Comparison of ENCODE assay signal across 28 cellular contexts in the genomic region with DNA sequence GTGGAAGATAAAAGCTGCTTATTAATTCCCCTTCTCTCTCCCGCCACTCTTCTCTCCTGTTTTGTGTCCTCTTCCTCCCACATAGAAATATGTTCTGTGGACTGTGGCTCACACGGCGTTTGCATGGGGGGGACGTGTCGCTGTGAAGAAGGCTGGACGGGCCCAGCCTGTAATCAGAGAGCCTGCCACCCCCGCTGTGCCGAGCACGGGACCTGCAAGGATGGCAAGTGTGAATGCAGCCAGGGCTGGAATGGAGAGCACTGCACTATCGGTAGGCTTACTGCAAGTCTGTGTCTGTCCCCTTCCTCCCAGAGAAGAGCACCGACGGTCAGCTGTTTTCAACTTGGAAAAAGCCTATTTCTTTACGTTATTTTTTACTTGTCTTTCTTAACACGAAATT.
"Had no signal": no experiment of that assay in that cellular context is flagged by ENCODE, and none has a peak within 500 bp of the region (broad histone marks: within the 10 kb centered on the region; RNA-seq: fewer than 3 reads in every experiment).

No MANE protein-coding gene starts in this region.

- H3K36me3 ChIP-seq: breast epithelium, MG63, SJSA1 had no signal

- H3K4me1 ChIP-seq: breast epithelium had no signal

- DNase-seq: activated CD4-positive, alpha-beta T cell treated with anti-CD3 and anti-CD28 coated beads for 48 hours; activated CD4-positive, alpha-beta T cell treated with anti-CD3 and anti-CD28 coated beads, Interleukin-2, amount 50 U/mL, for 4 hours; activated CD4-positive, CD25-positive, alpha-beta regulatory T cell treated with anti-CD3 and anti-CD28 coated beads, Interleukin-2, amount 50 U/mL, for 72 hours; activated CD8-positive, alpha-beta memory T cell treated with anti-CD3 and anti-CD28 coated beads, Interleukin-2, amount 50 U/mL, for 48 hours; activated CD8-positive, alpha-beta T cell treated with anti-CD3 and anti-CD28 coated beads, Interleukin-2, amount 10 ng/mL, durations not matched to agents 7 days and 5 days; activated effector memory CD4-positive, alpha-beta T cell treated with Interleukin-2 at 50 U/mL for 16 hours; activated naive CD4-positive, alpha-beta T cell; activated T-cell treated with anti-CD3 and anti-CD28 coated beads, Interleukin-2, amount 50 U/mL, for 1 hour; aorta; caudate nucleus; MG63; MV-4-11; NCI-H1092 treated with DMSO at 0.1 percent for 48 hours; NCI-H1436; NCI-H1694 treated with DMSO at 0.1 percent for 48 hours; NCI-H2029 treated with DMSO at 0.1 percent for 48 hours; NCI-H510A treated with DMSO at 0.1 percent for 48 hours; NCI-H69; NK-92 treated with Interleukin-12 subunit alpha and Interleukin-12 subunit beta, amount 100 ng/mL, for 24 hours; OCI-M1; SHP77 had no signal

- H3K4me3 Mint-ChIP-seq: activated CD8-positive, alpha-beta T cell treated with anti-CD3 and anti-CD28 coated beads, Interleukin-2, amount 10 ng/mL, durations not matched to agents 7 days and 5 days; activated naive CD4-positive, alpha-beta T cell treated with anti-CD3 and anti-CD28 coated beads, Interleukin-2, amount 50 U/mL, for 24 hours; activated T-helper 1 cell treated with anti-CD3 and anti-CD28 coated beads, Interleukin-12 subunit alpha, Interleukin-12 subunit beta, Interleukin-2, Interleukin-4 antibody, amounts not matched to agents 30 ng/mL and 10 ng/mL and 1 ng/mL, durations not matched to agents 14 hours and 24 hours and 36 hours; T-helper 1 cell treated with Interleukin-12 subunit alpha and Interleukin-12 subunit beta and Interleukin-4 antibody, amounts not matched to agents 30 μg/mL and 1 μg/mL, for 36 hours had no signal

- H3K27me3 ChIP-seq: breast epithelium, MG63, SJSA1 had no signal

- ATAC-seq: activated CD8-positive, alpha-beta T cell treated with anti-CD3 and anti-CD28 coated beads, Interleukin-2, amount 10 ng/mL, durations not matched to agents 7 days and 5 days; Panc1; SK-N-SH treated with all-trans-retinoic acid at 6 μM for 48 hours had no signal

- H3K9me3 ChIP-seq: breast epithelium, MG63, SJSA1 had no signal

- H3K9me3 Mint-ChIP-seq: activated naive CD4-positive, alpha-beta T cell treated with anti-CD3 and anti-CD28 coated beads, Interleukin-2, amount 50 U/mL, for 24 hours; activated T-helper 1 cell treated with anti-CD3 and anti-CD28 coated beads, Interleukin-12 subunit alpha, Interleukin-12 subunit beta, Interleukin-2, Interleukin-4 antibody, amounts not matched to agents 30 ng/mL and 10 ng/mL and 1 ng/mL, durations not matched to agents 14 hours and 24 hours and 36 hours; T-helper 1 cell treated with Interleukin-12 subunit alpha and Interleukin-12 subunit beta and Interleukin-4 antibody, amounts not matched to agents 30 μg/mL and 1 μg/mL, for 36 hours had no signal

- H3K4me3 ChIP-seq: breast epithelium, MG63, SJSA1 had no signal

- H3K27ac ChIP-seq: breast epithelium, SJSA1 had no signal

- H3K4me1 Mint-ChIP-seq: activated naive CD4-positive, alpha-beta T cell treated with anti-CD3 and anti-CD28 coated beads, Interleukin-2, amount 50 U/mL, for 24 hours had no signal

- H3K27ac Mint-ChIP-seq: activated CD8-positive, alpha-beta T cell treated with anti-CD3 and anti-CD28 coated beads, Interleukin-2, amount 10 ng/mL, durations not matched to agents 7 days and 5 days; activated naive CD4-positive, alpha-beta T cell treated with anti-CD3 and anti-CD28 coated beads, Interleukin-2, amount 50 U/mL, for 24 hours; activated T-helper 1 cell treated with anti-CD3 and anti-CD28 coated beads, Interleukin-12 subunit alpha, Interleukin-12 subunit beta, Interleukin-2, Interleukin-4 antibody, amounts not matched to agents 30 ng/mL and 10 ng/mL and 1 ng/mL, durations not matched to agents 14 hours and 24 hours and 36 hours; T-helper 1 cell treated with Interleukin-12 subunit alpha and Interleukin-12 subunit beta and Interleukin-4 antibody, amounts not matched to agents 30 μg/mL and 1 μg/mL, for 36 hours had no signal

- H3K36me3 Mint-ChIP-seq: activated naive CD4-positive, alpha-beta T cell treated with anti-CD3 and anti-CD28 coated beads, Interleukin-2, amount 50 U/mL, for 24 hours had no signal
